2 cellular contexts compared by ENCODE assay signal in genomic region chrX:47243351-47243750, GRCh38.
TF ChIP-seq lines count a peak whose summit lies in the region.

No MANE protein-coding gene starts in this region.

TF ChIP-seq in HEK293, 187 proteins besides CTCF, POLR2A, EP300 and RAD21:
- TF ChIP-seq ZNF19 (tag by site-specific recombination; IDR thresholded peaks at IDR 0.05; ENCODE audit: low read depth), result no peak

TF ChIP-seq in IMR-90, 13 proteins besides CTCF, POLR2A, EP300 and RAD21:
- TF ChIP-seq MAZ (IDR thresholded peaks at IDR 0.05; ENCODE audit: borderline replicate concordance, low read depth, low read length) (no peak), FOS (IDR thresholded peaks at IDR 0.05; ENCODE audit: low read depth, low read length) (no peak), SMC3 (IDR thresholded peaks at IDR 0.05; ENCODE audit: low read depth, low read length) (no peak), NFE2L2 (IDR thresholded peaks at IDR 0.05; ENCODE audit: low read depth, low read length) (no peak), RCOR1 (IDR thresholded peaks at IDR 0.05; ENCODE audit: insufficient replicate concordance, low read length) (no peak), BHLHE40 (IDR thresholded peaks at IDR 0.05; ENCODE audit: low read depth, low read length) (no peak), CHD1 (IDR thresholded peaks at IDR 0.05; ENCODE audit: low read depth, low read length) (no peak), CEBPB (IDR thresholded peaks at IDR 0.05; ENCODE audit: low read depth, low read length) (no peak)
TF ChIP-seq in IMR-90: peak in this region for 0.
